In genomic region chr15:56077071-56077470, GRCh38 we compare ENCODE assay signal across 25 cellular contexts.
"Had no signal": no experiment of that assay in that cellular context is flagged by ENCODE, and none has a peak within 500 bp of the region (broad histone marks: within the 10 kb centered on the region; RNA-seq: fewer than 3 reads in every experiment).

No MANE protein-coding gene starts in this region.

- H3K27me3 ChIP-seq: gastrocnemius medialis, right atrium auricular region, stomach, thyroid gland, vagina had no signal

- H3K27me3 Mint-ChIP-seq: dendritic cell treated with granulocyte-macrophage colony-stimulating factor and Interleukin-4, amounts not matched to agents 40 ng/mL and 50 ng/mL, for 4 days had no signal

- DNase-seq: effector CD8-positive, alpha-beta T cell; endodermal cell; foreskin fibroblast; gastrocnemius medialis; head of caudate nucleus; left ventricle myocardium superior; lower lobe of right lung; natural killer cell; nucleus accumbens; stimulated activated CD4-positive, alpha-beta T cell treated with anti-CD3 and anti-CD28 coated beads, Interleukin-12 subunit alpha, Interleukin-12 subunit beta, amount 100 ng/mL, for 4 hours; stimulated activated CD4-positive, alpha-beta T cell treated with anti-CD3 and anti-CD28 coated beads, Interleukin-1b, Interleukin-23, amount 100 ng/mL, for 48 hours; stimulated activated CD4-positive, alpha-beta T cell treated with anti-CD3 and anti-CD28 coated beads, Interleukin-4, amount 100 ng/mL, for 1 hour; stimulated activated CD8-positive, alpha-beta memory T cell treated with anti-CD3 and anti-CD28 coated beads, Interleukin-4, amount 100 ng/mL, for 48 hours; stimulated activated naive CD4-positive, alpha-beta T cell; stomach; thyroid gland; trophoblast cell had no signal

- H3K27ac ChIP-seq: epithelial cell of prostate, gastrocnemius medialis, lower lobe of right lung, prostate gland, right atrium auricular region, stomach, thyroid gland, vagina had no signal

- H3K36me3 ChIP-seq: gastrocnemius medialis, lower lobe of right lung, prostate gland, right atrium auricular region, stomach, thyroid gland, vagina had no signal

- H3K9me3 ChIP-seq: gastrocnemius medialis, lower lobe of right lung, prostate gland, right atrium auricular region, stomach, thyroid gland, vagina had no signal

- H3K4me3 ChIP-seq: gastrocnemius medialis, lower lobe of right lung, prostate gland, right atrium auricular region, smooth muscle cell, stomach, thyroid gland, vagina had no signal

- H3K4me1 ChIP-seq: gastrocnemius medialis, lower lobe of right lung, prostate gland, right atrium auricular region, stomach, thyroid gland, vagina had no signal

- H3K27ac Mint-ChIP-seq: dendritic cell treated with granulocyte-macrophage colony-stimulating factor and Interleukin-4, amounts not matched to agents 40 ng/mL and 50 ng/mL, for 4 days; endodermal cell; natural killer cell had no signal

- H3K4me2 ChIP-seq: smooth muscle cell had no signal

- H3K4me3 Mint-ChIP-seq: dendritic cell treated with granulocyte-macrophage colony-stimulating factor and Interleukin-4, amounts not matched to agents 40 ng/mL and 50 ng/mL, for 4 days; endodermal cell; natural killer cell had no signal

- ATAC-seq: esophagus mucosa, gastrocnemius medialis, left ventricle myocardium superior, lower lobe of right lung, natural killer cell, sciatic nerve had no signal

- H3K9me3 Mint-ChIP-seq: natural killer cell had no signal

- H3K4me1 Mint-ChIP-seq: endodermal cell, natural killer cell had no signal
